In the genomic region with DNA sequence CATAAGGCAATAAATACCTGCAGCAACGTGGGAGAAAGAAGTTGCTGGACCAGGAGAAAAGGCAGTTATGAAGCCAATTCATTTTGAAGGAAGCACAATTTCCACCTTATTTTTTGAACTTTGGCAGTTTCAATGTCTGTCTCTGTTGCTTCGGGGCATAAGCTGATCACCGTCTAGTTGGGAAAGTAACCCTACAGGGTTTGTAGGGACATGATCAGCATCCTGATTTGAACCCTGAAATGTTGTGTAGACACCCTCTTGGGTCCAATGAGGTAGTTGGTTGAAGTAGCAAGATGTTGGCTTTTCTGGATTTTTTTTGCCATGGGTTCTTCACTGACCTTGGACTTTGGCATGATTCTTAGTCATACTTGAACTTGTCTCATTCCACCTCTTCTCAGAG, we compare ENCODE assay signal across 29 cellular contexts. TPM values are rescaled to one million over a fixed set of nuclear protein-coding genes. Genes with fewer than 3 reads are reported as not detected.
DNase-seq lines count a peak whose midpoint lies in the region; ATAC-seq, FAIRE-seq and TF ChIP-seq lines count a peak whose summit lies in the region.
"Had no signal": no experiment of that assay in that cellular context is flagged by ENCODE, and none has a peak within 500 bp of the region (broad histone marks: within the 10 kb centered on the region; RNA-seq: fewer than 3 reads in every experiment).

No MANE protein-coding gene starts in this region.

- H3K36me3 ChIP-seq in HCT116 (ENCODE audit: control insufficient read depth in 1 of 2, insufficient read depth in 2 of 2, low read length in 2 of 2) (peaks cover 50 to 81% of the 10 kb centered on the region in 2 experiments), keratinocyte (ENCODE audit: control insufficient read depth in 2 of 2, extremely low read depth in 1 of 2, insufficient read depth in 2 of 2, low read length in 2 of 2) (peaks cover 49 to 71% of the 10 kb centered on the region in 2 experiments)
- H3K36me3 ChIP-seq: BLaER1, HAP-1, neutrophil had no signal

- no peaks in the 10 kb centered on the region for H3K27me3 ChIP-seq in HCT116 (ENCODE audit: insufficient read depth, low read length)
- no peaks in the 10 kb centered on the region for H3K27me3 ChIP-seq in keratinocyte (ENCODE audit: control insufficient read depth, extremely low read depth, insufficient read depth, low read length)
- H3K27me3 ChIP-seq: BLaER1, cardiac muscle cell, neutrophil, right lobe of liver, spleen, tibial artery had no signal

- H3K79me2 ChIP-seq in HCT116 (ENCODE audit: insufficient read depth, low read length) (peaks cover 96% of the 10 kb centered on the region), keratinocyte (ENCODE audit: control insufficient read depth, insufficient read depth, low read length) (peaks cover 58% of the 10 kb centered on the region)

- H2AFZ ChIP-seq in HCT116 (ENCODE audit: low read depth, low read length, poor library complexity, severe bottlenecking): no peak overlapping the region
- no peak overlapping the region for H2AFZ ChIP-seq in keratinocyte (ENCODE audit: control insufficient read depth, low read length)

- CTCF ChIA-PET in activated naive CD4-positive, alpha-beta T cell treated with anti-CD3 and anti-CD28 coated beads for 36 hours (lab: Charles Lee): no interaction called here
- CTCF ChIA-PET in HCT116 (lab: Charles Lee): interaction anchor here (4.2 kb wide), 1 partner anchor 156 kb away, joined by 26 read pairs; no protein-coding TSS in a partner anchor

- ATAC-seq in HCT116: no peak
- ATAC-seq in activated T-helper 17 cell treated with anti-CD3 and anti-CD28 coated beads, Interleukin-2, amount 50 U/mL, for 72 hours (replicated peaks): no peak
- ATAC-seq: effector memory CD8-positive, alpha-beta T cell; esophagus mucosa; HepG2; right lobe of liver had no signal

- peak; percentile 57 for FAIRE-seq in keratinocyte (lab: Jason Lieb, UNC)
- FAIRE-seq: HepG2, kidney had no signal

- H3K27me3 Mint-ChIP-seq in activated naive CD4-positive, alpha-beta T cell treated with anti-CD3 and anti-CD28 coated beads for 36 hours (ENCODE audit: low read depth): no peaks in the 10 kb centered on the region
- H3K27me3 Mint-ChIP-seq in activated T-helper 17 cell treated with anti-CD3 and anti-CD28 coated beads, Interleukin-2, amount 50 U/mL, for 72 hours: no peaks in the 10 kb centered on the region
- H3K27me3 Mint-ChIP-seq: activated naive CD8-positive, alpha-beta T cell; effector memory CD8-positive, alpha-beta T cell; progenitor cell of endocrine pancreas had no signal

- no peak for DNase-seq in activated naive CD4-positive, alpha-beta T cell treated with anti-CD3 and anti-CD28 coated beads for 36 hours
- DNase-seq in activated naive CD4-positive, alpha-beta T cell treated with Interleukin-2 at 50 U/mL for 16 hours: no peak
- DNase-seq in HCT116 (ENCODE audit: low read depth, low spot score) (no peak), keratinocyte (ENCODE audit: low read depth, low spot score) (no peak), GM10266 (ENCODE audit: extremely low spot score) (no peak), HPDE6-E6E7 (ENCODE audit: extremely low spot score) (no peak)
- DNase-seq: activated CD4-positive, alpha-beta T cell treated with anti-CD3 and anti-CD28 coated beads for 4 hours; DMS153; effector memory CD8-positive, alpha-beta T cell; foreskin fibroblast; head of caudate nucleus; Karpas-422; kidney; NCI-H1417; NCI-H2029 treated with DMSO at 0.1 percent for 48 hours; NCI-H526; right lobe of liver; SHP77; spleen had no signal

- intact Hi-C loops in activated naive CD4-positive, alpha-beta T cell treated with anti-CD3 and anti-CD28 coated beads for 36 hours (cut with micrococcal nuclease): no loop called here
- intact Hi-C loops in HCT116 (cut with micrococcal nuclease): no loop called here

- RAD21 ChIA-PET in HCT116 (lab: Charles Lee; ENCODE audit: low non-redundant PET in 1 of 2, low total read pairs in 2 of 2, uncharacterized antibody in 2 of 2, unreplicated experiment in 2 of 2): interaction anchor here in 1 of 2 experiments (0.6 kb wide), 1 partner anchor 126 kb away, joined by 6 read pairs; no protein-coding TSS in a partner anchor

- POLR2A ChIA-PET in HCT116 (lab: Charles Lee): interaction anchor here (1.6 to 24.1 kb wide), 3 partner anchors 12 to 120 kb away, joined by 3 to 438 read pairs (median 7); no protein-coding TSS in a partner anchor

- peaks cover 8 to 55% of the 10 kb centered on the region in 2 experiments; a peak in 3 of 4 replicates for H3K4me1 ChIP-seq in HCT116 (ENCODE audit: control insufficient read depth in 1 of 2, insufficient read depth in 2 of 2, low read length in 2 of 2)
- peaks cover 29% of the 10 kb centered on the region for H3K4me1 ChIP-seq in keratinocyte (ENCODE audit: control insufficient read depth, extremely low read depth, insufficient read depth, low read length)
- H3K4me1 ChIP-seq: BLaER1, HAP-1, right lobe of liver had no signal

- H3K4me3 ChIP-seq in HCT116 (replicated peaks in 1 of 2; ENCODE audit: low read depth in 1 of 2, low read length in 2 of 2) (no peak overlapping the region), keratinocyte (ENCODE audit: control insufficient read depth in 2 of 3, extremely low read depth in 1 of 3, insufficient read depth in 2 of 3, low read depth in 1 of 3, low read length in 3 of 3) (no peak overlapping the region)
- H3K4me3 ChIP-seq: BLaER1, cardiac muscle cell, HAP-1, right lobe of liver, spleen, tibial artery had no signal

- no peak for TF ChIP-seq RAD21 in HCT116 (IDR thresholded peaks at IDR 0.05; ENCODE audit: low read depth)

- H3K9ac ChIP-seq in HCT116 (ENCODE audit: low read length): no peak overlapping the region
- H3K9ac ChIP-seq in keratinocyte (ENCODE audit: control insufficient read depth, extremely low read depth, insufficient read depth, low read length): no peak overlapping the region
- H3K9ac ChIP-seq: BLaER1 had no signal

- no peaks in the 10 kb centered on the region for H3K9me2 ChIP-seq in HCT116 (ENCODE audit: insufficient read depth)

- TF ChIP-seq CTCF in HCT116 (IDR thresholded peaks at IDR 0.05 in 2 of 3, conservative IDR thresholded peaks at IDR 0.05 in 1 of 3; ENCODE audit: borderline replicate concordance in 1 of 3, insufficient read depth in 1 of 3, low read depth in 2 of 3, low read length in 2 of 3) (no peak), keratinocyte (optimal IDR thresholded peaks at IDR 0.05 in 1 of 3, IDR thresholded peaks at IDR 0.05 in 1 of 3, conservative IDR thresholded peaks at IDR 0.05 in 1 of 3; ENCODE audit: extremely low read depth in 1 of 3, insufficient read depth in 2 of 3, low read length in 3 of 3) (no peak), GM10266 (IDR thresholded peaks at IDR 0.05; ENCODE audit: control insufficient read depth, insufficient read depth, low read depth, missing control alignments) (no peak)

- TSS peak; percentile 2 for BruUV-seq in HCT116 (replicated peaks; lab: Mats Ljungman, UMichigan)

- no peaks in the 10 kb centered on the region for H3K9me3 Mint-ChIP-seq in activated naive CD4-positive, alpha-beta T cell treated with anti-CD3 and anti-CD28 coated beads for 36 hours
- no peaks in the 10 kb centered on the region for H3K9me3 Mint-ChIP-seq in activated T-helper 17 cell treated with anti-CD3 and anti-CD28 coated beads, Interleukin-2, amount 50 U/mL, for 72 hours
- H3K9me3 Mint-ChIP-seq: effector memory CD8-positive, alpha-beta T cell had no signal

- TF ChIP-seq POLR2A in HCT116 (IDR thresholded peaks at IDR 0.05; ENCODE audit: borderline replicate concordance, extremely low read depth, insufficient read depth, insufficient read length): no peak

- H3K27ac ChIP-seq in HCT116 (ENCODE audit: low read depth, low read length) (no peak overlapping the region), keratinocyte (ENCODE audit: control insufficient read depth, insufficient read depth, low read length) (no peak overlapping the region)
- H3K27ac ChIP-seq: BLaER1, cardiac muscle cell, neutrophil, right lobe of liver, spleen, tibial artery had no signal

- H3K9me1 ChIP-seq in keratinocyte (ENCODE audit: control insufficient read depth, extremely low read depth, insufficient read depth, low read length): peaks cover 22% of the 10 kb centered on the region

- H3K4me3 Mint-ChIP-seq in activated naive CD4-positive, alpha-beta T cell treated with anti-CD3 and anti-CD28 coated beads for 36 hours: no peak overlapping the region
- H3K4me3 Mint-ChIP-seq in activated T-helper 17 cell treated with anti-CD3 and anti-CD28 coated beads, Interleukin-2, amount 50 U/mL, for 72 hours: peak overlapping the region; percentile 50
- H3K4me3 Mint-ChIP-seq: activated naive CD8-positive, alpha-beta T cell; effector memory CD8-positive, alpha-beta T cell had no signal

- H4K20me1 ChIP-seq in HCT116 (ENCODE audit: insufficient read depth) (peaks cover 54% of the 10 kb centered on the region; the same call in 1 of the 2 replicates), keratinocyte (ENCODE audit: control insufficient read depth, extremely low read depth, insufficient read depth, low read length) (peaks cover 53% of the 10 kb centered on the region)
- H4K20me1 ChIP-seq: BLaER1 had no signal

- H3K4me1 Mint-ChIP-seq in activated naive CD4-positive, alpha-beta T cell treated with anti-CD3 and anti-CD28 coated beads for 36 hours (ENCODE audit: low read depth): peaks cover 63% of the 10 kb centered on the region
- H3K4me1 Mint-ChIP-seq in activated T-helper 17 cell treated with anti-CD3 and anti-CD28 coated beads, Interleukin-2, amount 50 U/mL, for 72 hours: peaks cover 48% of the 10 kb centered on the region

- H3K9me3 ChIP-seq in HCT116 (ENCODE audit: control insufficient read depth in 1 of 2, insufficient read depth in 1 of 2, low read depth in 1 of 2, low read length in 2 of 2): no peaks in the 10 kb centered on the region
- no peaks in the 10 kb centered on the region for H3K9me3 ChIP-seq in keratinocyte (ENCODE audit: control insufficient read depth, low read depth, low read length)
- H3K9me3 ChIP-seq: HAP-1, neutrophil, right lobe of liver, spleen, tibial artery had no signal

- dilution Hi-C loops in keratinocyte (cut with MboI; ENCODE audit: extremely low pct_ligation_motif_present, low sequenced_read_pairs): no loop called here

- peaks cover 88% of the 10 kb centered on the region for H3K36me3 Mint-ChIP-seq in activated naive CD4-positive, alpha-beta T cell treated with anti-CD3 and anti-CD28 coated beads for 36 hours (ENCODE audit: low read depth)
- peaks cover 100% of the 10 kb centered on the region for H3K36me3 Mint-ChIP-seq in activated T-helper 17 cell treated with anti-CD3 and anti-CD28 coated beads, Interleukin-2, amount 50 U/mL, for 72 hours (ENCODE audit: low read depth)

- H3K27ac Mint-ChIP-seq in activated naive CD4-positive, alpha-beta T cell treated with anti-CD3 and anti-CD28 coated beads for 36 hours: peak overlapping the region; percentile 80
- peak overlapping the region; percentile 75 for H3K27ac Mint-ChIP-seq in activated T-helper 17 cell treated with anti-CD3 and anti-CD28 coated beads, Interleukin-2, amount 50 U/mL, for 72 hours

- peak overlapping the region; percentile 51; the same call in 1 of the 2 replicates for H3K4me2 ChIP-seq in HCT116 (ENCODE audit: low read length)
- H3K4me2 ChIP-seq in keratinocyte (ENCODE audit: control insufficient read depth, extremely low read depth, insufficient read depth, low read depth, low read length): no peak overlapping the region
- H3K4me2 ChIP-seq: BLaER1 had no signal

RNA-seq across cellular contexts. Expression of a gene that starts 13.0 kb away (rescaled TPM):
- total RNA-seq in activated naive CD4-positive, alpha-beta T cell treated with anti-CD3 and anti-CD28 coated beads for 36 hours: 10 to 100 TPM; 51.0 to 53.5 TPM
- 137 TPM for total RNA-seq in HCT116 (2021; ENCODE audit: unreplicated experiment)
- 199 and 315 TPM in 2 replicates for polyA plus RNA-seq in HCT116 (2012)
- 100 to 1,000 TPM in 1 of 2 donors, 10 to 100 TPM in 1; 43.2 to 107 TPM for total RNA-seq in activated T-helper 17 cell treated with anti-CD3 and anti-CD28 coated beads, Interleukin-2, amount 50 U/mL, for 72 hours
- 38.0 to 55.5 TPM (median 49.6 TPM) in 3 replicates for polyA plus RNA-seq in keratinocyte
- polyA plus RNA-seq in keratinocyte (2011; ENCODE audit: low read depth): 22.8 TPM
- 41.9 and 45.2 TPM in 2 replicates for polyA plus RNA-seq in keratinocyte (2011; cell fraction: cytosol; rRNA removed)
- 50.2 and 50.3 TPM in 2 replicates for polyA plus RNA-seq in keratinocyte (2011; cell fraction: nucleus; rRNA removed)
- 33.6 and 62.0 TPM in 2 replicates for polyA plus RNA-seq in keratinocyte (2012; ENCODE audit: low replicate concordance)
- polyA minus RNA-seq in keratinocyte: 95.1 to 130 TPM (median 126 TPM) in 3 replicates
- polyA minus RNA-seq in keratinocyte (2011; cell fraction: cytosol; rRNA and poly(A)+ RNA removed): 115 TPM
- 42.7 and 55.8 TPM in 2 replicates for polyA minus RNA-seq in keratinocyte (2011; cell fraction: nucleus; rRNA and poly(A)+ RNA removed)

RNA-seq across cellular contexts. Expression of a gene that starts 56.8 kb away (rescaled TPM):
- total RNA-seq in activated naive CD4-positive, alpha-beta T cell treated with anti-CD3 and anti-CD28 coated beads for 36 hours: 10 to 100 TPM; 81.3 to 85.0 TPM
- total RNA-seq in HCT116 (2021; ENCODE audit: unreplicated experiment): 64.3 TPM
- 18.2 and 27.6 TPM in 2 replicates for polyA plus RNA-seq in HCT116 (2012)
- 10 to 100 TPM; 74.0 to 77.3 TPM for total RNA-seq in activated T-helper 17 cell treated with anti-CD3 and anti-CD28 coated beads, Interleukin-2, amount 50 U/mL, for 72 hours
- polyA plus RNA-seq in keratinocyte: 6.2 to 16.3 TPM (median 12.2 TPM) in 3 replicates
- polyA plus RNA-seq in keratinocyte (2011; ENCODE audit: low read depth): 76.4 TPM
- polyA plus RNA-seq in keratinocyte (2011; cell fraction: cytosol; rRNA removed): 6.2 and 9.8 TPM in 2 replicates
- 9.5 and 17.2 TPM in 2 replicates for polyA plus RNA-seq in keratinocyte (2011; cell fraction: nucleus; rRNA removed)
- polyA plus RNA-seq in keratinocyte (2012; ENCODE audit: low replicate concordance): 15.1 and 21.7 TPM in 2 replicates
- polyA minus RNA-seq in keratinocyte: 1.8 to 8.1 TPM (median 2.2 TPM) in 3 replicates
- polyA minus RNA-seq in keratinocyte (2011; cell fraction: cytosol; rRNA and poly(A)+ RNA removed): 6.1 TPM
- 4.3 and 7.1 TPM in 2 replicates for polyA minus RNA-seq in keratinocyte (2011; cell fraction: nucleus; rRNA and poly(A)+ RNA removed)
